In the genomic region with DNA sequence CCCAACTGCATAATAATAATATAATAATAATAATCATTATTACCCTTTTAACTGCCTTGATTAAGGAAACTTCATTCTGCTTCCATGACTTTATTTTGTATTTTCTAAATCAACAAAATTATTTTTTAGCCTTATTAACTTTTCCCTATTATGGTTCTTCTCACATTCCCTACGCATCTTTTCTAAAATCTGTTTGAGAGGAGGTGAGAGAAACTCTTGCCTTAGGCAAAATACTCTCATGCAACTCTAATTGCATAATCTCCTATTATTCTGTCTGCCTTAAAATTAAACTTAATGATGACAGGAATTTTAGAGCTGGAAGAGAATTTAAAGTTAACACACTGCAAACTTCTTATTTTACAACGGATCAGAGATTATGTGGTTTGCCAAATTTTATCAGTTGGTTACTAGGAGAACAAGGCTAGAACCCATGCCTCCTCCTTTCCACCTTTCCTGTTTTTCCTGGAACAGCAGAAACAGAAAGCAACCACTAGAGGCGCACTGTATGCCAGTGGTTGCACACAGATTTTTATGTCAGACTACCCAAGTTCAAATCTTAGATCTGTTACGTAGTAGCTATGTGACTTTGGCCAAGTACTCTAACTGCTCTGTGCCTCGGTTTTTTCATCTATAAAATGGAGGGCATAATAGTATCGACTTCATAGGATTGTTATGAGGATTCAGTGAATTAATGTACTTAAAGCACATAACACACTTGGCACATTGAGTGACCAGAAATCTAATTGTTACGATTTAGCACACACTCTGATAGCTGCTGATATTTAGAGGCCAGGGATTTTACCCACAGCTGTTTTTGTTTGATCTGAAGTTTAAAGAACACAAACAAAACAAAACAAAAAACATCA, we compare ENCODE assay signal across 8 cellular contexts. TPM values are rescaled to one million over a fixed set of nuclear protein-coding genes. Genes with fewer than 3 reads are reported as not detected.
DNase-seq lines count a peak whose midpoint lies in the region; ATAC-seq and TF ChIP-seq lines count a peak whose summit lies in the region.

No MANE protein-coding gene starts in this region.

- peak; percentile 89 for TF ChIP-seq CTCF in AG09309 (IDR thresholded peaks at IDR 0.05; ENCODE audit: control insufficient read depth, insufficient read depth, low read depth, low read length, missing control alignments)
- peak; percentile 33 for TF ChIP-seq CTCF in coronary artery (IDR thresholded peaks at IDR 0.05)

- POLR2A ChIA-PET in activated CD4-positive, alpha-beta memory T cell treated with anti-CD3 and anti-CD28 coated beads, Interleukin-2, amount 10 ng/mL, durations not matched to agents 7 days and 5 days (lab: Charles Lee) = no interaction called here

- no peak for DNase-seq in AG09309 (ENCODE audit: low read depth)
- peak; percentile 17 for DNase-seq in GM04504 (ENCODE audit: low read depth)
- peak; percentile 25 for DNase-seq in NCI-H345 (lab: John Stamatoyannopoulos, UW)
- no peak for DNase-seq in coronary artery (ENCODE audit: low spot score)
- DNase-seq in pons (ENCODE audit: low spot score) = peak; percentile 31
- no peak for DNase-seq in activated CD4-positive, alpha-beta memory T cell treated with anti-CD3 and anti-CD28 coated beads, Interleukin-2, amount 10 ng/mL, durations not matched to agents 7 days and 5 days

- ATAC-seq in GM21723 (IDR thresholded peaks at IDR 0.05; ENCODE audit: unreplicated experiment) = no peak
- no peak for ATAC-seq in GM21528 (IDR thresholded peaks at IDR 0.05; ENCODE audit: low FRiP score, unreplicated experiment)

- peaks cover 3% of the 10 kb centered on the region for H3K27me3 Mint-ChIP-seq in activated CD4-positive, alpha-beta memory T cell treated with anti-CD3 and anti-CD28 coated beads, Interleukin-2, amount 10 ng/mL, durations not matched to agents 7 days and 5 days

- H3K36me3 Mint-ChIP-seq in activated CD4-positive, alpha-beta memory T cell treated with anti-CD3 and anti-CD28 coated beads, Interleukin-2, amount 10 ng/mL, durations not matched to agents 7 days and 5 days (ENCODE audit: low read depth) = no peaks in the 10 kb centered on the region

- H3K4me3 Mint-ChIP-seq in activated CD4-positive, alpha-beta memory T cell treated with anti-CD3 and anti-CD28 coated beads, Interleukin-2, amount 10 ng/mL, durations not matched to agents 7 days and 5 days = no peak overlapping the region

- H3K4me1 Mint-ChIP-seq in activated CD4-positive, alpha-beta memory T cell treated with anti-CD3 and anti-CD28 coated beads, Interleukin-2, amount 10 ng/mL, durations not matched to agents 7 days and 5 days = peaks cover 14% of the 10 kb centered on the region

- CTCF ChIA-PET in activated CD4-positive, alpha-beta memory T cell treated with anti-CD3 and anti-CD28 coated beads, Interleukin-2, amount 10 ng/mL, durations not matched to agents 7 days and 5 days (lab: Charles Lee) = interaction anchor here (0.6 to 4.8 kb wide), 11 partner anchors 12 to 130 kb away, joined by 3 to 23 read pairs (median 3); no protein-coding TSS in a partner anchor

- H3K4me3 ChIP-seq in AG09309 (ENCODE audit: control insufficient read depth, low read depth, low read length) (no peak overlapping the region), coronary artery (no peak overlapping the region)

- H3K9me3 Mint-ChIP-seq in activated CD4-positive, alpha-beta memory T cell treated with anti-CD3 and anti-CD28 coated beads, Interleukin-2, amount 10 ng/mL, durations not matched to agents 7 days and 5 days = no peaks in the 10 kb centered on the region

- H3K27ac Mint-ChIP-seq in activated CD4-positive, alpha-beta memory T cell treated with anti-CD3 and anti-CD28 coated beads, Interleukin-2, amount 10 ng/mL, durations not matched to agents 7 days and 5 days = no peak overlapping the region

- H3K27ac ChIP-seq in coronary artery = no peak overlapping the region

RNA-seq across cellular contexts. Expression of gene BRMS1L, which starts 4.4 kb away (rescaled TPM):
- 1 to 10 TPM; 3.2 to 4.3 TPM for total RNA-seq in activated CD4-positive, alpha-beta memory T cell treated with anti-CD3 and anti-CD28 coated beads, Interleukin-2, amount 10 ng/mL, durations not matched to agents 7 days and 5 days

RNA-seq across cellular contexts. Expression of gene RALGAPA1, which starts 12.7 kb away (rescaled TPM):
- 10 to 100 TPM; 29.0 to 32.8 TPM for total RNA-seq in activated CD4-positive, alpha-beta memory T cell treated with anti-CD3 and anti-CD28 coated beads, Interleukin-2, amount 10 ng/mL, durations not matched to agents 7 days and 5 days

Comparison
In these comparisons a context has a peak if more than half of its experiments do, and no peak if none do; other contexts are left out.
1. DNase-seq: peak in GM04504 (single experiment), NCI-H345 (single experiment) and pons (single experiment); none in AG09309 (single experiment), coronary artery (single experiment) and activated CD4-positive, alpha-beta memory T cell treated with anti-CD3 and anti-CD28 coated beads, Interleukin-2, amount 10 ng/mL, durations not matched to agents 7 days and 5 days (single experiment).